ENCODE assay signal across 8 cellular contexts in the genomic region with DNA sequence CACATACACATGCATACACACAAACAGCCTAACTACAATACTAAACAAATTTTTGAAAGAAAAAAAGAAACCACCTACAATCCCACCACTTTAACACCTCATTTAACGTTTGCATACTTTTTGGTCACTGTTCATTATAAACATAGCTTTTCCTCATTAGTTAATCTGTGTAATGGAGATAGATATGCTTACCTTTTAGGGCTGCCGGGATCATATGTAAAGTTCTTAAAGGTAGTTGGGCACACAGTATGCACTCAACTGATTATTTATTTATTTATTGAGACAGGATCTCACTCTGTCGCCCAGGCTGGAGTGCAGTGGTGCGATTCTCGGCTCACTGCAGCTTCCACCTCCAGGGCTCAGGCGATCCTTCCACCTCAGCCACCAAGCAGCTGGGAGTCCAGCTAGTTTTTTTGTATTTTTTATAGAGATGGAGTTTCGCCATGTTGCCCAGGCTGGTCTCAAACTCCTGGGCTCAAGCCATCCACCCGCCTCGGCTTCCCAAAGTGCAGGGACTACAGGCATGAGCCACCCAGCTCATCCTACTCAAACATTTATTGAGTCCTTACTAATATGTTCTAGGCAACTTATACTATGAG. TPM values are rescaled to one million over a fixed set of nuclear protein-coding genes. Genes with fewer than 3 reads are reported as not detected.
DNase-seq lines count a peak whose midpoint lies in the region; ATAC-seq, FAIRE-seq and TF ChIP-seq lines count a peak whose summit lies in the region.

No MANE protein-coding gene starts in this region.

- peak overlapping the region; percentile 93 for H4K8ac ChIP-seq in trophoblast cell (ENCODE audit: low read depth, low read length)

- H3K14ac ChIP-seq in trophoblast cell (ENCODE audit: low read length) = no peak overlapping the region

- no peak overlapping the region for H2AFZ ChIP-seq in fibroblast of lung (ENCODE audit: low read length)
- no peak overlapping the region for H2AFZ ChIP-seq in trophoblast cell (ENCODE audit: insufficient read depth, low read length, poor library complexity)

- H3K79me2 ChIP-seq in fibroblast of lung (ENCODE audit: control insufficient read depth, insufficient read depth, low read length) (peaks cover 41% of the 10 kb centered on the region), trophoblast cell (ENCODE audit: control insufficient read depth, insufficient read depth, low read length, poor library complexity) (peaks cover 7% of the 10 kb centered on the region)

- no peaks in the 10 kb centered on the region; the same call in 1 of the 2 replicates for H3K36me3 ChIP-seq in GM06990 (ENCODE audit: control insufficient read depth, insufficient read depth, low read length)
- H3K36me3 ChIP-seq in SJSA1 = peaks cover 22% of the 10 kb centered on the region
- no peaks in the 10 kb centered on the region for H3K36me3 ChIP-seq in fibroblast of lung (ENCODE audit: control insufficient read depth, insufficient read depth, low read length)
- H3K36me3 ChIP-seq in trophoblast cell (ENCODE audit: control insufficient read depth in 1 of 2, insufficient read depth in 2 of 2, low read length in 2 of 2) = no peaks in the 10 kb centered on the region

- TF ChIP-seq CTCF in GM06990 (IDR thresholded peaks at IDR 0.05; ENCODE audit: insufficient read depth, low read length, poor library complexity, severe bottlenecking) (no peak), fibroblast of lung (conservative IDR thresholded peaks at IDR 0.05 in 1 of 2, IDR thresholded peaks at IDR 0.05 in 1 of 2; ENCODE audit: low read depth in 1 of 2, low read length in 2 of 2) (no peak), D721Med (IDR thresholded peaks at IDR 0.05; ENCODE audit: insufficient read depth, missing control alignments) (no peak)

- ATAC-seq in HG02763 (IDR thresholded peaks at IDR 0.05; ENCODE audit: unreplicated experiment) = no peak
- no peak for ATAC-seq in GM19324 (IDR thresholded peaks at IDR 0.05; ENCODE audit: low FRiP score, unreplicated experiment)

- peaks cover 10% of the 10 kb centered on the region for H3K79me1 ChIP-seq in trophoblast cell (ENCODE audit: low read length)

- H3K23ac ChIP-seq in trophoblast cell (ENCODE audit: low read length) = no peak overlapping the region

- H3K4ac ChIP-seq in trophoblast cell (ENCODE audit: low read depth, low read length) = no peak overlapping the region

- H4K91ac ChIP-seq in trophoblast cell (ENCODE audit: low read depth, low read length) = no peak overlapping the region

- peaks cover 41% of the 10 kb centered on the region for H3K4me1 ChIP-seq in SJSA1 (replicated peaks)
- H3K4me1 ChIP-seq in fibroblast of lung (ENCODE audit: control insufficient read depth, extremely low read depth, insufficient read depth, low read length) = peaks cover 5% of the 10 kb centered on the region
- peaks cover 6% of the 10 kb centered on the region in 2 experiments for H3K4me1 ChIP-seq in trophoblast cell (ENCODE audit: control insufficient read depth in 1 of 2, insufficient read depth in 2 of 2, low read length in 2 of 2)

- WGBS in trophoblast cell (ENCODE audit: extremely low coverage, insufficient coverage, insufficient read length) = no CpG with 5 or more reads among the region's 9 CpGs

- no peaks in the 10 kb centered on the region for H3K9me3 ChIP-seq in SJSA1 (replicated peaks)
- H3K9me3 ChIP-seq in fibroblast of lung (ENCODE audit: control insufficient read depth, insufficient read depth, low read depth, low read length) = no peaks in the 10 kb centered on the region
- H3K9me3 ChIP-seq in trophoblast cell (ENCODE audit: insufficient read depth, low read depth, low read length) = no peaks in the 10 kb centered on the region

- DNase-seq in GM06990 (ENCODE audit: extremely low read depth, insufficient read length) (no peak), SJSA1 (ENCODE audit: low read depth in 1 of 2, low spot score in 2 of 2) (no peak), fibroblast of lung (ENCODE audit: low read depth in 2 of 2) (no peak), trophoblast cell (no peak), D721Med (ENCODE audit: insufficient read length, low spot score) (no peak), frontal cortex (ENCODE audit: low spot score in 2 of 2) (no peak)

- H3K18ac ChIP-seq in trophoblast cell (ENCODE audit: low read length) = no peak overlapping the region

- H3K9ac ChIP-seq in fibroblast of lung (ENCODE audit: insufficient read depth, low read length) = no peak overlapping the region
- no peak overlapping the region for H3K9ac ChIP-seq in trophoblast cell (ENCODE audit: low read length)

- no peaks in the 10 kb centered on the region for H4K20me1 ChIP-seq in fibroblast of lung (ENCODE audit: control insufficient read depth, extremely low read depth, insufficient read depth, low read length)

- H2BK12ac ChIP-seq in trophoblast cell (ENCODE audit: low read length) = no peak overlapping the region

- no peaks in the 10 kb centered on the region for H3K27me3 ChIP-seq in GM06990 (replicated peaks; ENCODE audit: control insufficient read depth, insufficient read depth, low read length)
- H3K27me3 ChIP-seq in SJSA1 (replicated peaks) = no peaks in the 10 kb centered on the region
- no peaks in the 10 kb centered on the region for H3K27me3 ChIP-seq in fibroblast of lung (ENCODE audit: control insufficient read depth, insufficient read depth, low read length)
- no peaks in the 10 kb centered on the region for H3K27me3 ChIP-seq in trophoblast cell (ENCODE audit: insufficient read depth, low read length)

- no peak overlapping the region for H2AK5ac ChIP-seq in trophoblast cell (ENCODE audit: low read length)

- no peak overlapping the region for H4K12ac ChIP-seq in trophoblast cell (ENCODE audit: low read depth, low read length)

- peak overlapping the region; percentile 26 for H3K4me2 ChIP-seq in fibroblast of lung (ENCODE audit: extremely low read depth, insufficient read depth, low read length)
- H3K4me2 ChIP-seq in trophoblast cell (ENCODE audit: low read length) = peak overlapping the region; percentile 66

- peak overlapping the region; percentile 99 for H3K4me3 ChIP-seq in GM06990 (replicated peaks; ENCODE audit: low read depth, low read length)
- peak overlapping the region; percentile 64 for H3K4me3 ChIP-seq in SJSA1
- peak overlapping the region in 3 of 4 experiments; percentile 0 to 98 (median 55) for H3K4me3 ChIP-seq in fibroblast of lung (replicated peaks in 1 of 4; ENCODE audit: control extremely low read depth in 1 of 4, insufficient read depth in 1 of 4, low read depth in 3 of 4, low read length in 4 of 4)
- H3K4me3 ChIP-seq in trophoblast cell (ENCODE audit: low read depth, low read length) = peak overlapping the region; percentile 87

- no peak for FAIRE-seq in D721Med (lab: Jason Lieb, UNC)
- FAIRE-seq in frontal cortex (lab: Jason Lieb, UNC) = no peak

- no peak overlapping the region for H2BK120ac ChIP-seq in trophoblast cell (ENCODE audit: insufficient read depth, low read length, poor library complexity)

- peak overlapping the region; percentile 82 for H3K27ac ChIP-seq in SJSA1
- H3K27ac ChIP-seq in fibroblast of lung (ENCODE audit: insufficient read depth, low read length) = peak overlapping the region; percentile 98
- H3K27ac ChIP-seq in trophoblast cell (ENCODE audit: low read depth, low read length) = peak overlapping the region; percentile 66

- H2BK5ac ChIP-seq in trophoblast cell (ENCODE audit: low read depth, low read length, poor library complexity) = no peak overlapping the region

RNA-seq across cellular contexts. Expression of gene BCL10, which starts 0.7 kb away (rescaled TPM):
- 26.8 and 31.9 TPM in 2 replicates for total RNA-seq in SJSA1 (2014; rRNA removed; shearing (Covaris generic))
- total RNA-seq in fibroblast of lung = 21.3 and 30.2 TPM in 2 replicates
- 18.8 and 20.1 TPM in 2 replicates for polyA plus RNA-seq in fibroblast of lung
- polyA plus RNA-seq in fibroblast of lung (2012) = 20.1 and 20.2 TPM in 2 replicates
- polyA minus RNA-seq in fibroblast of lung (ENCODE audit: low replicate concordance) = 13.4 and 17.8 TPM in 2 replicates
- 13.1 and 13.6 TPM in 2 replicates for polyA plus RNA-seq in trophoblast cell (2013)
- total RNA-seq in frontal cortex = 35.5 TPM

RNA-seq across cellular contexts. Expression of gene C1orf52, which starts 17.7 kb away (rescaled TPM):
- total RNA-seq in SJSA1 (2014; rRNA removed; shearing (Covaris generic)) = 26.5 and 28.3 TPM in 2 replicates
- 10.0 and 11.4 TPM in 2 replicates for total RNA-seq in fibroblast of lung
- 16.4 and 24.7 TPM in 2 replicates for polyA plus RNA-seq in fibroblast of lung
- polyA plus RNA-seq in fibroblast of lung (2012) = 17.1 and 25.7 TPM in 2 replicates
- polyA minus RNA-seq in fibroblast of lung (ENCODE audit: low replicate concordance) = 3.0 and 26.7 TPM in 2 replicates
- polyA plus RNA-seq in trophoblast cell (2013) = 34.4 TPM in 2 replicates
- 27.7 TPM for total RNA-seq in frontal cortex
